ENCODE assay signal across 22 cellular contexts in genomic region chr3:46416134-46417119, GRCh38. TPM values are rescaled to one million over a fixed set of nuclear protein-coding genes. Genes with fewer than 3 reads are reported as not detected.
DNase-seq lines count a peak whose midpoint lies in the region; ATAC-seq and TF ChIP-seq lines count a peak whose summit lies in the region.
"Had no signal": no experiment of that assay in that cellular context is flagged by ENCODE, and none has a peak within 500 bp of the region (broad histone marks: within the 10 kb centered on the region; RNA-seq: fewer than 3 reads in every experiment).

No MANE protein-coding gene starts in this region.

- H3K36me3 ChIP-seq in CD4-positive, CD25-positive, alpha-beta regulatory T cell (ENCODE audit: control insufficient read depth, insufficient read depth, low read length): no peaks in the 10 kb centered on the region
- H3K36me3 ChIP-seq in GM23248 (ENCODE audit: low read depth): no peaks in the 10 kb centered on the region
- H3K36me3 ChIP-seq: colonic mucosa, vagina had no signal

- peak overlapping the region; percentile 12 to 69 (median 33) for H3K27ac Mint-ChIP-seq in CD4-positive, CD25-positive, alpha-beta regulatory T cell
- H3K27ac Mint-ChIP-seq: activated CD4-positive, alpha-beta T cell treated with anti-CD3 and anti-CD28 coated beads for 36 hours; activated T-cell treated with anti-CD3 and anti-CD28 coated beads, Interleukin-2, amount 50 U/mL, for 72 hours; H9; stimulated activated effector memory CD8-positive, alpha-beta T cell treated with anti-CD3 and anti-CD28 coated beads, Interleukin-12 subunit alpha, Interleukin-12 subunit beta, amount 100 ng/mL, for 72 hours; T-helper 1 cell treated with Interleukin-12 subunit alpha and Interleukin-12 subunit beta and Interleukin-4 antibody, amounts not matched to agents 30 μg/mL and 1 μg/mL, for 36 hours had no signal

- H3K4me3 Mint-ChIP-seq in CD4-positive, CD25-positive, alpha-beta regulatory T cell: no peak overlapping the region
- H3K4me3 Mint-ChIP-seq: activated CD4-positive, alpha-beta T cell treated with anti-CD3 and anti-CD28 coated beads for 36 hours; activated T-cell treated with anti-CD3 and anti-CD28 coated beads, Interleukin-2, amount 50 U/mL, for 72 hours; H9; naive thymus-derived CD4-positive, alpha-beta T cell; stimulated activated effector memory CD8-positive, alpha-beta T cell treated with anti-CD3 and anti-CD28 coated beads, Interleukin-12 subunit alpha, Interleukin-12 subunit beta, amount 100 ng/mL, for 72 hours; T-helper 1 cell treated with Interleukin-12 subunit alpha and Interleukin-12 subunit beta and Interleukin-4 antibody, amounts not matched to agents 30 μg/mL and 1 μg/mL, for 36 hours had no signal

- no peaks in the 10 kb centered on the region for H3K27me3 Mint-ChIP-seq in CD4-positive, CD25-positive, alpha-beta regulatory T cell
- H3K27me3 Mint-ChIP-seq: activated CD4-positive, alpha-beta T cell treated with anti-CD3 and anti-CD28 coated beads for 36 hours had no signal

- no peaks in the 10 kb centered on the region for H3K4me1 Mint-ChIP-seq in CD4-positive, CD25-positive, alpha-beta regulatory T cell
- H3K4me1 Mint-ChIP-seq: stimulated activated effector memory CD8-positive, alpha-beta T cell treated with anti-CD3 and anti-CD28 coated beads, Interleukin-12 subunit alpha, Interleukin-12 subunit beta, amount 100 ng/mL, for 72 hours had no signal

- no peak for DNase-seq in CD4-positive, CD25-positive, alpha-beta regulatory T cell
- DNase-seq in MV-4-11 (lab: John Stamatoyannopoulos, UW): peak; percentile 51
- DNase-seq in NCI-H524 (lab: John Stamatoyannopoulos, UW): peak; percentile 49 to 87
- DNase-seq in coronary artery (ENCODE audit: low spot score): peak; percentile 35
- no peak for DNase-seq in stimulated activated naive CD4-positive, alpha-beta T cell treated with Interleukin-2 at 50 U/mL for 16 hours (lab: John Stamatoyannopoulos, UW)
- no peak for DNase-seq in globus pallidus (ENCODE audit: low spot score)
- DNase-seq in GM23248: no peak
- no peak for DNase-seq in amygdala (lab: John Stamatoyannopoulos, UW)
- DNase-seq: activated CD4-positive, alpha-beta T cell treated with anti-CD3 and anti-CD28 coated beads for 36 hours; AML-193; colonic mucosa; H9; naive thymus-derived CD4-positive, alpha-beta T cell; NCI-H1048; stimulated activated CD4-positive, alpha-beta T cell treated with anti-CD3 and anti-CD28 coated beads, Interleukin-4, amount 100 ng/mL, for 1 hour had no signal

- no peak overlapping the region for H3K4me3 ChIP-seq in CD4-positive, CD25-positive, alpha-beta regulatory T cell (ENCODE audit: low read depth, low read length)
- H3K4me3 ChIP-seq in coronary artery: no peak overlapping the region
- no peak overlapping the region for H3K4me3 ChIP-seq in GM23248
- H3K4me3 ChIP-seq: colonic mucosa, hepatocyte, vagina had no signal

- H3K36me3 Mint-ChIP-seq in CD4-positive, CD25-positive, alpha-beta regulatory T cell: no peaks in the 10 kb centered on the region
- H3K36me3 Mint-ChIP-seq: naive thymus-derived CD4-positive, alpha-beta T cell; stimulated activated effector memory CD8-positive, alpha-beta T cell treated with anti-CD3 and anti-CD28 coated beads, Interleukin-12 subunit alpha, Interleukin-12 subunit beta, amount 100 ng/mL, for 72 hours had no signal

- H3K9me3 ChIP-seq in CD4-positive, CD25-positive, alpha-beta regulatory T cell (ENCODE audit: control insufficient read depth in 2 of 2, low read length in 2 of 2): no peaks in the 10 kb centered on the region
- no peaks in the 10 kb centered on the region for H3K9me3 ChIP-seq in GM23248 (ENCODE audit: low read depth)
- H3K9me3 ChIP-seq: colonic mucosa, vagina had no signal

- no peak for TF ChIP-seq CTCF in coronary artery (IDR thresholded peaks at IDR 0.05)

- H3K9me3 Mint-ChIP-seq in CD4-positive, CD25-positive, alpha-beta regulatory T cell: no peaks in the 10 kb centered on the region
- H3K9me3 Mint-ChIP-seq: activated T-cell treated with anti-CD3 and anti-CD28 coated beads, Interleukin-2, amount 50 U/mL, for 72 hours; H9; stimulated activated effector memory CD8-positive, alpha-beta T cell treated with anti-CD3 and anti-CD28 coated beads, Interleukin-12 subunit alpha, Interleukin-12 subunit beta, amount 100 ng/mL, for 72 hours; T-helper 1 cell treated with Interleukin-12 subunit alpha and Interleukin-12 subunit beta and Interleukin-4 antibody, amounts not matched to agents 30 μg/mL and 1 μg/mL, for 36 hours had no signal

- no peak for ATAC-seq in CD4-positive, CD25-positive, alpha-beta regulatory T cell (ENCODE audit: low read depth in 2 of 2)
- ATAC-seq: activated CD4-positive, alpha-beta T cell treated with anti-CD3 and anti-CD28 coated beads for 36 hours; esophagus mucosa; left lobe of liver; naive thymus-derived CD4-positive, alpha-beta T cell; stimulated activated effector memory CD8-positive, alpha-beta T cell treated with anti-CD3 and anti-CD28 coated beads, Interleukin-12 subunit alpha, Interleukin-12 subunit beta, amount 100 ng/mL, for 72 hours had no signal

- no peaks in the 10 kb centered on the region for H3K79me2 ChIP-seq in GM23248 (ENCODE audit: insufficient read depth)
- H3K79me2 ChIP-seq: hepatocyte had no signal

- H3K27me3 ChIP-seq in CD4-positive, CD25-positive, alpha-beta regulatory T cell (ENCODE audit: control insufficient read depth, insufficient read depth, low read length): no peaks in the 10 kb centered on the region
- H3K27me3 ChIP-seq in GM23248 (replicated peaks; ENCODE audit: insufficient read depth): peaks cover 17% of the 10 kb centered on the region
- H3K27me3 ChIP-seq: colonic mucosa, hepatocyte, vagina had no signal

- H3K27ac ChIP-seq in CD4-positive, CD25-positive, alpha-beta regulatory T cell (ENCODE audit: insufficient read depth, low read length, poor library complexity, severe bottlenecking): no peak overlapping the region
- H3K27ac ChIP-seq in coronary artery (no peak overlapping the region), GM23248 (no peak overlapping the region)
- H3K27ac ChIP-seq: colonic mucosa, hepatocyte, vagina had no signal

- 51 to 56% methylated on average over 14 of the region's 14 CpGs for WGBS in GM23248 (ENCODE audit: low coverage in 1 of 2, low lambda C conversion rate in 2 of 2, missing lambda C conversion rate in 2 of 2), 2 experiments

- H3K9ac ChIP-seq in GM23248: no peak overlapping the region

- in situ Hi-C loops in GM23248 (cut with MboI): no loop called here

- H3F3A ChIP-seq in GM23248 (ENCODE audit: insufficient read depth): no peaks in the 10 kb centered on the region

- H3K9me2 ChIP-seq in GM23248 (ENCODE audit: insufficient read depth): no peaks in the 10 kb centered on the region

- no peak overlapping the region for H3K4me2 ChIP-seq in GM23248 (ENCODE audit: unreplicated experiment)
- H3K4me2 ChIP-seq: hepatocyte had no signal

- no peaks in the 10 kb centered on the region for H3K4me1 ChIP-seq in CD4-positive, CD25-positive, alpha-beta regulatory T cell (ENCODE audit: control insufficient read depth, insufficient read depth, low read length, poor library complexity, severe bottlenecking)
- no peaks in the 10 kb centered on the region for H3K4me1 ChIP-seq in GM23248 (ENCODE audit: insufficient read depth)
- H3K4me1 ChIP-seq: colonic mucosa, vagina had no signal

- no peak overlapping the region for H2AFZ ChIP-seq in GM23248
- H2AFZ ChIP-seq: hepatocyte had no signal

- H4K20me1 ChIP-seq in GM23248 (ENCODE audit: insufficient read depth): no peaks in the 10 kb centered on the region

RNA-seq across cellular contexts. Expression of gene CCRL2, which starts 9.4 kb away (rescaled TPM):
- 10.6 TPM for total RNA-seq in CD4-positive, CD25-positive, alpha-beta regulatory T cell
- 1 to 10 TPM; 1.4 to 2.2 (median 1.9) TPM for polyA plus RNA-seq in CD4-positive, CD25-positive, alpha-beta regulatory T cell
- not detected in 2 replicates for total RNA-seq in GM23248 (2014; rRNA removed; shearing (Covaris generic))
- not detected in 2 replicates for polyA plus RNA-seq in GM23248 (2016; fragmentation: Nextera tagmentation; extraction: Ambion mirVana)
- total RNA-seq: H9, vagina had no signal

RNA-seq across cellular contexts. Expression of gene CCR5, which starts 45.7 kb away (rescaled TPM):
- total RNA-seq in CD4-positive, CD25-positive, alpha-beta regulatory T cell: 18.2 TPM
- polyA plus RNA-seq in CD4-positive, CD25-positive, alpha-beta regulatory T cell: 10 to 100 TPM; 10.9 to 18.6 (median 15.7) TPM
- total RNA-seq in GM23248 (2014; rRNA removed; shearing (Covaris generic)): not detected in 2 replicates
- polyA plus RNA-seq in GM23248 (2016; fragmentation: Nextera tagmentation; extraction: Ambion mirVana): not detected in 2 replicates
- total RNA-seq: H9 had no signal
- polyA plus RNA-seq: hepatocyte; naive thymus-derived CD4-positive, alpha-beta T cell had no signal

RNA-seq across cellular contexts. Expression of gene LTF, which starts 48.3 kb away (rescaled TPM):
- total RNA-seq in CD4-positive, CD25-positive, alpha-beta regulatory T cell: not detected
- not detected for polyA plus RNA-seq in CD4-positive, CD25-positive, alpha-beta regulatory T cell
- total RNA-seq in GM23248 (2014; rRNA removed; shearing (Covaris generic)): not detected in 2 replicates
- polyA plus RNA-seq in GM23248 (2016; fragmentation: Nextera tagmentation; extraction: Ambion mirVana): not detected in 2 replicates
- total RNA-seq: activated CD4-positive, alpha-beta T cell treated with anti-CD3 and anti-CD28 coated beads for 36 hours; activated T-cell treated with anti-CD3 and anti-CD28 coated beads, Interleukin-2, amount 50 U/mL, for 72 hours; H9; vagina had no signal
- polyA plus RNA-seq: hepatocyte; naive thymus-derived CD4-positive, alpha-beta T cell had no signal

Comparison
In these comparisons a context has a peak if more than half of its experiments do, and no peak if none do; other contexts are left out.
1. DNase-seq: peak in MV-4-11 (single experiment), NCI-H524 (2 of 2) and coronary artery (single experiment); none in CD4-positive, CD25-positive, alpha-beta regulatory T cell (0 of 3), stimulated activated naive CD4-positive, alpha-beta T cell treated with Interleukin-2 at 50 U/mL for 16 hours (single experiment), globus pallidus (single experiment), GM23248 (single experiment) and amygdala (0 of 56).
2. RNA of gene CCRL2, which starts 9.4 kb away (total RNA-seq): 10.6 TPM in CD4-positive, CD25-positive, alpha-beta regulatory T cell (single experiment); not detected in GM23248; every median in the first group is over 10 times any median in the second.
3. RNA of gene CCR5, which starts 45.7 kb away (total RNA-seq): 18.2 TPM in CD4-positive, CD25-positive, alpha-beta regulatory T cell (single experiment); not detected in GM23248; every median in the first group is over 10 times any median in the second.